Comparison of ENCODE assay signal across 1 cellular context in genomic region chr12:46159239-46159901, GRCh38.
TF ChIP-seq lines count a peak whose summit lies in the region.

No MANE protein-coding gene starts in this region.

TF ChIP-seq in SK-N-SH, 30 proteins besides CTCF, POLR2A, EP300 and RAD21 (continued from another document):
- TF ChIP-seq TEAD4 (IDR thresholded peaks at IDR 0.05; ENCODE audit: borderline replicate concordance, insufficient read depth) (no peak), NRF1 (IDR thresholded peaks at IDR 0.05; ENCODE audit: low read depth, low read length) (no peak), YY1 (IDR thresholded peaks at IDR 0.05; ENCODE audit: low read depth) (no peak), USF1 (IDR thresholded peaks at IDR 0.05; ENCODE audit: borderline replicate concordance, low read depth) (no peak), RCOR1 (IDR thresholded peaks at IDR 0.05; ENCODE audit: low read length) (no peak), PBX3 (IDR thresholded peaks at IDR 0.05) (no peak), IRF3 (IDR thresholded peaks at IDR 0.05; ENCODE audit: low read depth, low read length) (no peak), JUND (IDR thresholded peaks at IDR 0.05) (no peak)
